ENCODE assay signal across 22 cellular contexts in genomic region chr2:181957668-181958067, GRCh38. TPM values are rescaled to one million over a fixed set of nuclear protein-coding genes. Genes with fewer than 3 reads are reported as not detected.
"Had no signal": no experiment of that assay in that cellular context is flagged by ENCODE, and none has a peak within 500 bp of the region (broad histone marks: within the 10 kb centered on the region; RNA-seq: fewer than 3 reads in every experiment).

No MANE protein-coding gene starts in this region.

- H3K4me1 ChIP-seq: right atrium auricular region had no signal

- ATAC-seq: activated CD8-positive, alpha-beta memory T cell treated with anti-CD3 and anti-CD28 coated beads, Interleukin-2, amount 10 ng/mL, durations not matched to agents 7 days and 5 days; activated naive CD8-positive, alpha-beta T cell treated with anti-CD3 and anti-CD28 coated beads, Interleukin-2, amount 50 U/mL, for 24 hours; left lobe of liver; natural killer cell; stimulated activated naive CD8-positive, alpha-beta T cell treated with anti-CD3 and anti-CD28 coated beads, Interleukin-15, Interleukin-2, amounts not matched to agents 100 U/mL and 50 U/mL, for 24 hours had no signal

- DNase-seq: activated CD4-positive, alpha-beta T cell treated with anti-CD3 and anti-CD28 coated beads, Interleukin-2, amount 50 U/mL, for 48 hours; activated CD8-positive, alpha-beta memory T cell treated with anti-CD3 and anti-CD28 coated beads, Interleukin-2, amount 10 ng/mL, durations not matched to agents 7 days and 5 days; activated naive CD4-positive, alpha-beta T cell treated with anti-CD3 and anti-CD28 coated beads for 36 hours; activated naive CD8-positive, alpha-beta T cell treated with anti-CD3 and anti-CD28 coated beads, Interleukin-2, amount 50 U/mL, for 24 hours; activated T-cell treated with anti-CD3 and anti-CD28 coated beads, Interleukin-2, amount 50 U/mL, for 1 hour; aorta; endodermal cell; islet precursor cell; mammary epithelial cell; natural killer cell; posterior cingulate gyrus; stimulated activated CD4-positive, alpha-beta T cell treated with anti-CD3 and anti-CD28 coated beads, Interleukin-4, amount 100 ng/mL, for 4 hours; stimulated activated CD8-positive, alpha-beta memory T cell treated with anti-CD3 and anti-CD28 coated beads, Interleukin-4, amount 100 ng/mL, for 48 hours; stimulated activated naive CD8-positive, alpha-beta T cell treated with anti-CD3 and anti-CD28 coated beads, Interleukin-15, Interleukin-2, amounts not matched to agents 100 U/mL and 50 U/mL, for 24 hours; T-helper 1 cell; WERI-Rb-1 had no signal

- H3K27me3 ChIP-seq: neutrophil, right atrium auricular region, suprapubic skin had no signal

- H3K27ac ChIP-seq: neutrophil, right atrium auricular region, suprapubic skin, WERI-Rb-1 had no signal

- H3K4me3 ChIP-seq: right atrium auricular region, suprapubic skin had no signal

- H3K36me3 ChIP-seq: neutrophil, right atrium auricular region, suprapubic skin, WERI-Rb-1 had no signal

- H3K9me3 ChIP-seq: neutrophil, right atrium auricular region, suprapubic skin had no signal

RNA-seq across cellular contexts. Expression of gene PPP1R1C, which starts 28.0 kb away (rescaled TPM):
- total RNA-seq: activated CD8-positive, alpha-beta memory T cell treated with anti-CD3 and anti-CD28 coated beads, Interleukin-2, amount 10 ng/mL, durations not matched to agents 7 days and 5 days; activated naive CD4-positive, alpha-beta T cell treated with anti-CD3 and anti-CD28 coated beads for 36 hours; activated T-helper 2 cell treated with anti-CD3 and anti-CD28 coated beads, Interferon-gamma antibody, Interleukin-2, Interleukin-4, amounts not matched to agents 10 μg/mL and 5 μg/mL and 100 μg/mL, durations not matched to agents 14 hours and 24 hours and 36 hours; mononuclear cell; natural killer cell had no signal
